12 cellular contexts compared by ENCODE assay signal in genomic region chr17:47199627-47200324, GRCh38. TPM values are rescaled to one million over a fixed set of nuclear protein-coding genes. Genes with fewer than 3 reads are reported as not detected.
A peak's percentile ranks its signal among the peaks of the same experiment; 100 is the strongest.
DNase-seq lines count a peak whose midpoint lies in the region; ATAC-seq, FAIRE-seq and TF ChIP-seq lines count a peak whose summit lies in the region.
"Had no signal": no experiment of that assay in that cellular context is flagged by ENCODE, and none has a peak within 500 bp of the region (broad histone marks: within the 10 kb centered on the region; RNA-seq: fewer than 3 reads in every experiment).

No MANE protein-coding gene starts in this region.

- peak overlapping the region; percentile 93 for H2AFZ ChIP-seq in GM12878 (ENCODE audit: control insufficient read depth, low read depth, low read length)

- SMC1A ChIA-PET in GM12878 (lab: Charles Lee; ENCODE audit: uncharacterized antibody, unreplicated experiment): interaction anchor here (1.0 to 2.0 kb wide), 12 partner anchors 9 to 125 kb away, joined by 3 to 14 read pairs (median 4); partner anchors contain the start of genes CDC27 and MYL4

- no peak for TF ChIP-seq RAD21 in GM12878 (IDR thresholded peaks at IDR 0.05; ENCODE audit: insufficient read depth, low read depth, low read length)

- intact Hi-C loops in GM12878 (cut with micrococcal nuclease; ENCODE audit: unreplicated experiment): no loop called here
- intact Hi-C loops in aorta (cut with DNase I): no loop called here

- H3K4me3 ChIP-seq in GM12875 (ENCODE audit: low read depth, low read length) (peak overlapping the region; percentile 15), GM12878 (no peak overlapping the region), HAP-1 (no peak overlapping the region), aorta (ENCODE audit: low read length in 2 of 2) (no peak overlapping the region)

- H3K9me3 ChIP-seq in GM12878 (replicated peaks; ENCODE audit: control insufficient read depth, insufficient read depth, low read length): no peaks in the 10 kb centered on the region
- H3K9me3 ChIP-seq in HAP-1: no peaks in the 10 kb centered on the region
- no peaks in the 10 kb centered on the region for H3K9me3 ChIP-seq in aorta (ENCODE audit: control insufficient read depth, low read length)

- H3K27ac ChIP-seq in GM12878 (ENCODE audit: control insufficient read depth, insufficient read depth) (peak overlapping the region; percentile 87), aorta (ENCODE audit: low read depth in 1 of 2, low read length in 2 of 2) (no peak overlapping the region)

- POLR2A ChIA-PET in GM12878 (lab: Charles Lee): interaction anchor here (0.6 to 4.5 kb wide), 5 partner anchors 10 to 550 kb away, joined by 3 to 31 read pairs (median 4); partner anchors contain the start of gene CDC27

- CTCF ChIA-PET in GM12878 (lab: Yijun Ruan, JAX): interaction anchor here (1.0 to 2.2 kb wide), 4 partner anchors 10 to 115 kb away, joined by 3 to 15 read pairs (median 4); partner anchors contain the start of gene CDC27

- ATAC-seq in GM12878: peak; percentile 44
- no peak for ATAC-seq in HG02973 (IDR thresholded peaks at IDR 0.05; ENCODE audit: unreplicated experiment)
- no peak for ATAC-seq in GM18502 (IDR thresholded peaks at IDR 0.05; ENCODE audit: poor library complexity, unreplicated experiment)
- no peak for ATAC-seq in aorta (ENCODE audit: low FRiP score)

- no peak for TF ChIP-seq CTCF in GM12875 (IDR thresholded peaks at IDR 0.05; ENCODE audit: borderline replicate concordance, insufficient read depth, low read depth, low read length)
- TF ChIP-seq CTCF in GM12878 (IDR thresholded peaks at IDR 0.05 in 2 of 3, conservative IDR thresholded peaks at IDR 0.05 in 1 of 3; ENCODE audit: control insufficient read depth in 2 of 3, extremely low read depth in 1 of 3, insufficient read depth in 1 of 3, low read depth in 3 of 3, low read length in 3 of 3): no peak

- no peaks in the 10 kb centered on the region for H3K27me3 ChIP-seq in GM12878 (replicated peaks in 1 of 2; ENCODE audit: control insufficient read depth in 2 of 2, insufficient read depth in 2 of 2, low read length in 1 of 2)
- peaks cover 5% of the 10 kb centered on the region; the same call in 1 of the 2 replicates for H3K27me3 ChIP-seq in HAP-1 (ENCODE audit: low read depth)
- no peaks in the 10 kb centered on the region for H3K27me3 ChIP-seq in aorta (ENCODE audit: control insufficient read depth in 1 of 2, insufficient read depth in 2 of 2, low read length in 1 of 2)

- no peak for TF ChIP-seq POLR2A in GM12878 (IDR thresholded peaks at IDR 0.05; ENCODE audit: low read depth, low read length)

- no peaks in the 10 kb centered on the region for H4K20me1 ChIP-seq in GM12878 (ENCODE audit: control insufficient read depth, insufficient read depth)

- H3K4me1 ChIP-seq in GM12878 (ENCODE audit: control insufficient read depth, insufficient read depth, low read length) (peaks cover 33% of the 10 kb centered on the region), HAP-1 (no peaks in the 10 kb centered on the region), aorta (ENCODE audit: control insufficient read depth in 1 of 2, insufficient read depth in 2 of 2, low read length in 2 of 2) (no peaks in the 10 kb centered on the region)

- H3K9ac ChIP-seq in GM12878 (ENCODE audit: control insufficient read depth, insufficient read depth, low read length): peak overlapping the region; percentile 64

- FAIRE-seq in GM12878 (lab: Jason Lieb, UNC): no peak

- BruUV-seq in GM12878 (replicated peaks; lab: Mats Ljungman, UMichigan): no TSS peak

- H3K4me2 ChIP-seq in GM12878 (ENCODE audit: control insufficient read depth, insufficient read depth): peak overlapping the region; percentile 75

- RAD21 ChIA-PET in GM12878 (lab: Charles Lee; ENCODE audit: unreplicated experiment): interaction anchor here (0.7 to 1.0 kb wide), 3 partner anchors 9 to 30 kb away, joined by 3 to 4 read pairs (median 3); partner anchors contain the start of gene CDC27

- H3K79me2 ChIP-seq in GM12878 (ENCODE audit: control insufficient read depth, insufficient read depth, low read length): no peaks in the 10 kb centered on the region

- WGBS in GM12878 (ENCODE audit: insufficient coverage, insufficient replicate concordance, low lambda C conversion rate, missing lambda C conversion rate): 89% methylated on average over 4 of the region's 8 CpGs
- WGBS in aorta, 2 donors: 97 to 98% methylated on average over 8 of the region's 8 CpGs

- in situ Hi-C loops in GM12878 (cut with MboI) (no loop called here), HAP-1 (cut with MboI; ENCODE audit: low sequenced_read_pairs) (no loop called here)

- peak; percentile 95 for DNase-seq in AML-193 (lab: John Stamatoyannopoulos, UW)
- DNase-seq in NOMO-1 treated with DMSO at 0.1 percent for 48 hours (lab: John Stamatoyannopoulos, UW; ENCODE audit: unreplicated experiment): peak; percentile 91
- no peak for DNase-seq in GM12878 (ENCODE audit: low read depth, low spot score)
- DNase-seq in HAP-1 (ENCODE audit: low spot score in 2 of 2): no peak
- no peak for DNase-seq in aorta
- DNase-seq: activated CD4-positive, alpha-beta T cell treated with anti-CD3 and anti-CD28 coated beads, Interleukin-2, amount 50 U/mL, for 4 hours; hypothalamus; midbrain; NCI-H2081 treated with DMSO at 0.1 percent for 48 hours had no signal

- no peaks in the 10 kb centered on the region for H3K36me3 ChIP-seq in GM12878 (ENCODE audit: control insufficient read depth in 2 of 2, insufficient read depth in 2 of 2, low read length in 1 of 2)
- H3K36me3 ChIP-seq in HAP-1 (replicated peaks): no peaks in the 10 kb centered on the region
- H3K36me3 ChIP-seq in aorta (ENCODE audit: control insufficient read depth in 1 of 2, insufficient read depth in 2 of 2, low read length in 1 of 2): no peaks in the 10 kb centered on the region

- TF ChIP-seq EP300 in GM12878 (IDR thresholded peaks at IDR 0.05; ENCODE audit: borderline replicate concordance in 1 of 2, control insufficient read depth in 1 of 2, low read depth in 2 of 2, low read length in 2 of 2): no peak

RNA-seq across cellular contexts. Expression of gene MYL4, which starts 9.4 kb away (rescaled TPM):
- total RNA-seq in GM12878 (2013; cell fraction: nucleolus; rRNA removed): not detected in 2 replicates
- total RNA-seq in GM12878 (2014; rRNA removed): 1.1 TPM in 1 of 2 replicates, not detected in the other
- 0.41 and 0.58 TPM in 2 replicates for total RNA-seq in GM12878 (2014; rRNA removed; fragmentation: Illumina TruSeq; extraction: Trizol)
- 0.96 TPM in 1 of 2 replicates, not detected in the other for total RNA-seq in GM12878 (2021)
- polyA plus RNA-seq in GM12878 (2011; ENCODE audit: low read depth): not detected
- polyA plus RNA-seq in GM12878 (2011; rRNA removed): 0.20 TPM in 1 of 2 replicates, not detected in the other
- 0.13 and 0.17 TPM in 2 replicates for polyA plus RNA-seq in GM12878 (2011; cell fraction: cytosol; rRNA removed)
- 0.29 and 0.37 TPM in 2 replicates for polyA plus RNA-seq in GM12878 (2011; cell fraction: nucleus; rRNA removed)
- polyA plus RNA-seq in GM12878 (2012): 0.15 TPM in 1 of 2 replicates, not detected in the other
- polyA plus RNA-seq in GM12878 (2014; fragmentation: Illumina TruSeq; extraction: Trizol): 0.44 TPM in 1 of 2 replicates, not detected in the other
- 1 to 10 TPM; 1.2 to 1.5 TPM for polyA plus RNA-seq in GM12878 (2014; fragmentation: Nextera tagmentation; extraction: Ambion mirVana)
- 0.23 and 0.43 TPM in 2 replicates for polyA plus RNA-seq in GM12878 (2014; rRNA removed)
- 1 to 10 TPM in 1 of 2 experiments, under 1 TPM in 1; 0.50 to 1.6 TPM for polyA plus RNA-seq in GM12878 (2016; fragmentation: Nextera tagmentation; extraction: Ambion mirVana)
- polyA minus RNA-seq in GM12878 (2011; rRNA and poly(A)+ RNA removed): not detected in 2 replicates
- not detected in 2 replicates for polyA minus RNA-seq in GM12878 (2011; cell fraction: cytosol; rRNA and poly(A)+ RNA removed)
- polyA minus RNA-seq in GM12878 (2011; cell fraction: nucleus; rRNA and poly(A)+ RNA removed): not detected in 2 replicates
- total RNA-seq in aorta: under 1 TPM in 1 of 2 donors, not detected in 1; 0.96 TPM
- 1 to 10 TPM; 2.1 to 3.0 TPM for polyA plus RNA-seq in aorta

RNA-seq across cellular contexts. Expression of gene CDC27, which starts 10.7 kb away (rescaled TPM):
- total RNA-seq in GM12878 (2013; cell fraction: nucleolus; rRNA removed): 118 and 123 TPM in 2 replicates
- total RNA-seq in GM12878 (2014; rRNA removed) (94.8 and 118 TPM in 2 replicates), GM12878 (2014; rRNA removed; fragmentation: Illumina TruSeq; extraction: Trizol) (92.5 and 100.0 TPM in 2 replicates), GM12878 (2021) (116 and 125 TPM in 2 replicates), aorta (100 to 1,000 TPM; 100 to 123 TPM)
- polyA plus RNA-seq in GM12878 (2011; ENCODE audit: low read depth): 36.8 TPM
- polyA plus RNA-seq in GM12878 (2011; rRNA removed) (138 and 157 TPM in 2 replicates), GM12878 (2014; fragmentation: Illumina TruSeq; extraction: Trizol) (99.7 and 118 TPM in 2 replicates), GM12878 (2014; fragmentation: Nextera tagmentation; extraction: Ambion mirVana) (10 to 100 TPM; 23.2 to 27.2 TPM), GM12878 (2014; rRNA removed) (44.7 and 47.3 TPM in 2 replicates), GM12878 (2016; fragmentation: Nextera tagmentation; extraction: Ambion mirVana) (10 to 100 TPM; 97.2 to 98.4 TPM), aorta (10 to 100 TPM; 12.1 to 32.4 TPM)
- polyA plus RNA-seq in GM12878 (2011; cell fraction: cytosol; rRNA removed): 81.8 and 88.7 TPM in 2 replicates
- 97.1 and 105 TPM in 2 replicates for polyA plus RNA-seq in GM12878 (2011; cell fraction: nucleus; rRNA removed)
- 32.2 and 41.5 TPM in 2 replicates for polyA plus RNA-seq in GM12878 (2012)
- 214 and 252 TPM in 2 replicates for polyA minus RNA-seq in GM12878 (2011; rRNA and poly(A)+ RNA removed)
- 59.7 and 63.4 TPM in 2 replicates for polyA minus RNA-seq in GM12878 (2011; cell fraction: cytosol; rRNA and poly(A)+ RNA removed)
- 30.2 and 43.7 TPM in 2 replicates for polyA minus RNA-seq in GM12878 (2011; cell fraction: nucleus; rRNA and poly(A)+ RNA removed)

RNA-seq across cellular contexts. Expression of gene ITGB3, which starts 53.9 kb away (rescaled TPM):
- 40.8 and 47.7 TPM in 2 replicates for total RNA-seq in GM12878 (2013; cell fraction: nucleolus; rRNA removed)
- total RNA-seq in GM12878 (2014; rRNA removed) (16.2 and 17.7 TPM in 2 replicates), GM12878 (2014; rRNA removed; fragmentation: Illumina TruSeq; extraction: Trizol) (14.8 and 15.4 TPM in 2 replicates), GM12878 (2021) (22.8 and 22.9 TPM in 2 replicates), aorta (100 to 1,000 TPM in 1 of 2 donors, 10 to 100 TPM in 1; 79.5 to 210 TPM)
- polyA plus RNA-seq in GM12878 (2011; ENCODE audit: low read depth): 1.4 TPM
- polyA plus RNA-seq in GM12878 (2011; rRNA removed) (7.9 and 12.0 TPM in 2 replicates), GM12878 (2014; fragmentation: Illumina TruSeq; extraction: Trizol) (17.0 and 17.3 TPM in 2 replicates), GM12878 (2014; fragmentation: Nextera tagmentation; extraction: Ambion mirVana) (1 to 10 TPM in 1 of 2 experiments, under 1 TPM in 1; 0.69 to 1.4 TPM), GM12878 (2014; rRNA removed) (15.2 and 15.6 TPM in 2 replicates), GM12878 (2016; fragmentation: Nextera tagmentation; extraction: Ambion mirVana) (10 to 100 TPM; 10.6 to 12.3 TPM), aorta (10 to 100 TPM; 14.4 to 21.2 TPM)
- polyA plus RNA-seq in GM12878 (2011; cell fraction: cytosol; rRNA removed): 11.2 and 12.0 TPM in 2 replicates
- polyA plus RNA-seq in GM12878 (2011; cell fraction: nucleus; rRNA removed): 10.9 and 12.4 TPM in 2 replicates
- polyA plus RNA-seq in GM12878 (2012): 1.7 and 2.1 TPM in 2 replicates
- 28.0 and 30.9 TPM in 2 replicates for polyA minus RNA-seq in GM12878 (2011; rRNA and poly(A)+ RNA removed)
- 4.4 and 5.1 TPM in 2 replicates for polyA minus RNA-seq in GM12878 (2011; cell fraction: cytosol; rRNA and poly(A)+ RNA removed)
- 8.7 and 10.0 TPM in 2 replicates for polyA minus RNA-seq in GM12878 (2011; cell fraction: nucleus; rRNA and poly(A)+ RNA removed)

Comparison
In these comparisons a context has a peak if more than half of its experiments do, and no peak if none do; other contexts are left out.
1. DNase-seq: peak in AML-193 (2 of 2) and NOMO-1 treated with DMSO at 0.1 percent for 48 hours (single experiment); none in GM12878 (single experiment), HAP-1 (0 of 2) and aorta (0 of 2).